In genomic region chr9:129641751-129642585, GRCh38 we compare ENCODE assay signal across 1 cellular context.
TF ChIP-seq lines count a peak whose summit lies in the region.

TSS of gene ASB6 (minus strand) at chr9:129642151. CDS start at chr9:129641999, 152 bp downstream.

TF ChIP-seq in K562, 482 proteins besides CTCF, POLR2A, EP300 and RAD21 (continued from another document and continues in another):
- TF ChIP-seq MNT (conservative IDR thresholded peaks at IDR 0.05) (peak; percentile 66 to 91), TBL1XR1 (IDR thresholded peaks at IDR 0.05; ENCODE audit: low read length in 2 of 2) (peak in 1 of 2 experiments; percentile 14; a peak in 1 of 4 replicates), RREB1 (CRISPR knock-in tag; IDR thresholded peaks at IDR 0.05) (0 out of 2 replicates have a peak, but pooled peaks have one; percentile 7), NRF1 (conservative IDR thresholded peaks at IDR 0.05 in 1 of 2, IDR thresholded peaks at IDR 0.05 in 1 of 2) (peak; percentile 80 to 84), CBFA2T3 (IDR thresholded peaks at IDR 0.05) (peak; percentile 26; the same call in 1 of the 2 replicates), RCOR1 (IDR thresholded peaks at IDR 0.05; ENCODE audit: borderline replicate concordance in 1 of 2, low read depth in 2 of 2, low read length in 2 of 2) (peak in 1 of 2 experiments; percentile 75; a peak in 3 of 4 replicates), NONO (IDR thresholded peaks at IDR 0.05; ENCODE audit: low read depth in 2 of 2, low read length in 1 of 2) (peak in 1 of 2 experiments; percentile 91; a peak in 3 of 4 replicates), ETV1 (tag; conservative IDR thresholded peaks at IDR 0.05; ENCODE audit: low read depth) (peak; percentile 64; the same call in 1 of the 2 replicates), KLF1 (tag; IDR thresholded peaks at IDR 0.05) (peak; percentile 53; the same call in 1 of the 2 replicates), PREB (CRISPR knock-in tag; IDR thresholded peaks at IDR 0.05) (peak; percentile 87; the same call in 1 of the 2 replicates), SMAD4 (CRISPR knock-in tag; conservative IDR thresholded peaks at IDR 0.05) (peak; percentile 75), ZKSCAN1 (IDR thresholded peaks at IDR 0.05; ENCODE audit: low read depth, low read length) (peak; percentile 61; the same call in 1 of the 2 replicates), GATAD2B (IDR thresholded peaks at IDR 0.05; ENCODE audit: borderline replicate concordance) (peak; percentile 88), TAF15 (IDR thresholded peaks at IDR 0.05; ENCODE audit: low read depth, low read length) (no peak), HMGXB4 (CRISPR knock-in tag; IDR thresholded peaks at IDR 0.05) (peak; percentile 93; the same call in 1 of the 2 replicates), ARID4B (CRISPR knock-in tag; IDR thresholded peaks at IDR 0.05) (peak; percentile 96), BRD4 (IDR thresholded peaks at IDR 0.05) (no peak), ZNF592 (IDR thresholded peaks at IDR 0.05) (peak; percentile 60), ZBTB5 (IDR thresholded peaks at IDR 0.05) (peak; percentile 94), MYNN (IDR thresholded peaks at IDR 0.05) (peak; percentile 41; the same call in 1 of the 2 replicates), MYNN (CRISPR knock-in tag; IDR thresholded peaks at IDR 0.05) (no peak), LCOR (CRISPR knock-in tag; IDR thresholded peaks at IDR 0.05) (peak; percentile 97), HNRNPLL (IDR thresholded peaks at IDR 0.05; ENCODE audit: low read depth, low read length, poor library complexity, severe bottlenecking) (peak; percentile 24), MLX (CRISPR knock-in tag; conservative IDR thresholded peaks at IDR 0.05) (no peak), ZC3H4 (CRISPR knock-in tag; IDR thresholded peaks at IDR 0.05; ENCODE audit: borderline replicate concordance) (no peak), TEAD1 (CRISPR knock-in tag; IDR thresholded peaks at IDR 0.05) (0 out of 4 replicates have a peak, but pooled peaks of 1 of the 2 experiments have one; percentile 77), ZNF263 (CRISPR knock-in tag; IDR thresholded peaks at IDR 0.05; ENCODE audit: borderline replicate concordance) (peak; percentile 81; the same call in 1 of the 2 replicates), RBM25 (IDR thresholded peaks at IDR 0.05; ENCODE audit: low read depth, low read length, severe bottlenecking) (no peak), KDM4B (IDR thresholded peaks at IDR 0.05; ENCODE audit: borderline replicate concordance in 2 of 2, low read depth in 1 of 2) (peak in 1 of 2 experiments; percentile 94; a peak in 2 of 4 replicates), SNIP1 (IDR thresholded peaks at IDR 0.05; ENCODE audit: low read depth) (peak; percentile 78), ELF2 (CRISPR knock-in tag; IDR thresholded peaks at IDR 0.05) (peak; percentile 47; the same call in 1 of the 2 replicates), TAF1 (IDR thresholded peaks at IDR 0.05; ENCODE audit: control insufficient read depth, extremely low read depth, insufficient read depth, low read length, severe bottlenecking) (peak; percentile 70), FOXA3 (CRISPR knock-in tag; conservative IDR thresholded peaks at IDR 0.05 in 1 of 2, IDR thresholded peaks at IDR 0.05 in 1 of 2) (peak in 1 of 2 experiments; percentile 57; a peak in 1 of 4 replicates), FIP1L1 (IDR thresholded peaks at IDR 0.05; ENCODE audit: low read depth, low read length, poor library complexity, severe bottlenecking) (peak; percentile 51)
